1 cellular context compared by ENCODE assay signal in the genomic region with DNA sequence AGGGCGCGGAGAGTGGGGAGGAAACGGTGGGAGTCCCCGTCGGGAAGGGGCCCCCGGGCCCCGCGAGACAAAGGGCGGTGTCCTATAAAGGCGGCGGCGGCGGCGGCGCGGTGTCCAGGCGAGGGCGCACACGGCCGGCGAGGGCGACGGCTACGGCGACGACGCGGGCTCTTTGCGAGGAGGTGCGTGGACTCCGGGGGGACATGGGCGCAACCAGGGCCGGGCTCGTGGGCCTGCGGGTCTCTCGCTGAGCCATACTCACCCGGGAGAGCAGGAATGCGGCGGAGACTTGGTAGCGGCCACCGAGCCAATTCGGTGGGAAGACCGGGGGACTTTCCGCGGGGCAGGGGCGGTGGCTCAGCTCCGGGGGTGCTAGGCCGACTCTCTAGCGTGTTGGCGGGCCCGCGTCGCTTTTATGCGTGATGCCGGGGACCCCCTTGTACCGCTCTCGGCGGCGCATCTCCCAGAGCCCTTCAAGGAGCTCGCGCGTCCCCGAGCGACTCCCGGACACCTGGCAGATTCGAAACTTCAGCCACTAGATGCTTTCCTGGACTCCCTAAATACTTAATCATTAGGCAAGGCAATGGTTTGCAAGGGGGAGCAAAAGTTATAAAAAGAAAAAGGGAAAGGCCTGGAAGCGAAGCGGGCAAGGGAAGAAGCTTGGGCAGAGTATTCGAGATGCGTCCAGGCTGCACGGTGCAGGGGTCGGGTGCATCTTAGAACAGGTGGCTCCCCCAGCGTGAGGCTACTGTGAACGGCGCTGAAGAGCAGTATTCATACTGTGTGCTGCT.
TF ChIP-seq lines count a peak whose summit lies in the region.

No MANE protein-coding gene starts in this region.

TF ChIP-seq in HepG2, 621 proteins besides CTCF, POLR2A, EP300 and RAD21 (continued from another document):
- TF ChIP-seq, protein P1, sequence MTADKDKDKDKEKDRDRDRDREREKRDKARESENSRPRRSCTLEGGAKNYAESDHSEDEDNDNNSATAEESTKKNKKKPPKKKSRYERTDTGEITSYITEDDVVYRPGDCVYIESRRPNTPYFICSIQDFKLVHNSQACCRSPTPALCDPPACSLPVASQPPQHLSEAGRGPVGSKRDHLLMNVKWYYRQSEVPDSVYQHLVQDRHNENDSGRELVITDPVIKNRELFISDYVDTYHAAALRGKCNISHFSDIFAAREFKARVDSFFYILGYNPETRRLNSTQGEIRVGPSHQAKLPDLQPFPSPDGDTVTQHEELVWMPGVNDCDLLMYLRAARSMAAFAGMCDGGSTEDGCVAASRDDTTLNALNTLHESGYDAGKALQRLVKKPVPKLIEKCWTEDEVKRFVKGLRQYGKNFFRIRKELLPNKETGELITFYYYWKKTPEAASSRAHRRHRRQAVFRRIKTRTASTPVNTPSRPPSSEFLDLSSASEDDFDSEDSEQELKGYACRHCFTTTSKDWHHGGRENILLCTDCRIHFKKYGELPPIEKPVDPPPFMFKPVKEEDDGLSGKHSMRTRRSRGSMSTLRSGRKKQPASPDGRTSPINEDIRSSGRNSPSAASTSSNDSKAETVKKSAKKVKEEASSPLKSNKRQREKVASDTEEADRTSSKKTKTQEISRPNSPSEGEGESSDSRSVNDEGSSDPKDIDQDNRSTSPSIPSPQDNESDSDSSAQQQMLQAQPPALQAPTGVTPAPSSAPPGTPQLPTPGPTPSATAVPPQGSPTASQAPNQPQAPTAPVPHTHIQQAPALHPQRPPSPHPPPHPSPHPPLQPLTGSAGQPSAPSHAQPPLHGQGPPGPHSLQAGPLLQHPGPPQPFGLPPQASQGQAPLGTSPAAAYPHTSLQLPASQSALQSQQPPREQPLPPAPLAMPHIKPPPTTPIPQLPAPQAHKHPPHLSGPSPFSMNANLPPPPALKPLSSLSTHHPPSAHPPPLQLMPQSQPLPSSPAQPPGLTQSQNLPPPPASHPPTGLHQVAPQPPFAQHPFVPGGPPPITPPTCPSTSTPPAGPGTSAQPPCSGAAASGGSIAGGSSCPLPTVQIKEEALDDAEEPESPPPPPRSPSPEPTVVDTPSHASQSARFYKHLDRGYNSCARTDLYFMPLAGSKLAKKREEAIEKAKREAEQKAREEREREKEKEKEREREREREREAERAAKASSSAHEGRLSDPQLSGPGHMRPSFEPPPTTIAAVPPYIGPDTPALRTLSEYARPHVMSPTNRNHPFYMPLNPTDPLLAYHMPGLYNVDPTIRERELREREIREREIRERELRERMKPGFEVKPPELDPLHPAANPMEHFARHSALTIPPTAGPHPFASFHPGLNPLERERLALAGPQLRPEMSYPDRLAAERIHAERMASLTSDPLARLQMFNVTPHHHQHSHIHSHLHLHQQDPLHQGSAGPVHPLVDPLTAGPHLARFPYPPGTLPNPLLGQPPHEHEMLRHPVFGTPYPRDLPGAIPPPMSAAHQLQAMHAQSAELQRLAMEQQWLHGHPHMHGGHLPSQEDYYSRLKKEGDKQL (CRISPR knock-in tag; IDR thresholded peaks at IDR 0.05; ENCODE audit: low read depth), result no peak
- TF ChIP-seq FOXC1 (CRISPR knock-in tag; IDR thresholded peaks at IDR 0.05; ENCODE audit: borderline replicate concordance), result peak; percentile 83; the same call in 1 of the 2 replicates
- 0 out of 2 replicates have a peak, but pooled peaks have one; percentile 43 for TF ChIP-seq IRF9 (CRISPR knock-in tag; IDR thresholded peaks at IDR 0.05; ENCODE audit: borderline replicate concordance)
- peak; percentile 15; the same call in 1 of the 2 replicates for TF ChIP-seq HOXA3 (CRISPR knock-in tag; IDR thresholded peaks at IDR 0.05)
- no peak for TF ChIP-seq ATF1 (CRISPR knock-in tag; IDR thresholded peaks at IDR 0.05)
- TF ChIP-seq HDAC2 (CRISPR knock-in tag; IDR thresholded peaks at IDR 0.05), result no peak
